9 cellular contexts compared by ENCODE assay signal in the genomic region with DNA sequence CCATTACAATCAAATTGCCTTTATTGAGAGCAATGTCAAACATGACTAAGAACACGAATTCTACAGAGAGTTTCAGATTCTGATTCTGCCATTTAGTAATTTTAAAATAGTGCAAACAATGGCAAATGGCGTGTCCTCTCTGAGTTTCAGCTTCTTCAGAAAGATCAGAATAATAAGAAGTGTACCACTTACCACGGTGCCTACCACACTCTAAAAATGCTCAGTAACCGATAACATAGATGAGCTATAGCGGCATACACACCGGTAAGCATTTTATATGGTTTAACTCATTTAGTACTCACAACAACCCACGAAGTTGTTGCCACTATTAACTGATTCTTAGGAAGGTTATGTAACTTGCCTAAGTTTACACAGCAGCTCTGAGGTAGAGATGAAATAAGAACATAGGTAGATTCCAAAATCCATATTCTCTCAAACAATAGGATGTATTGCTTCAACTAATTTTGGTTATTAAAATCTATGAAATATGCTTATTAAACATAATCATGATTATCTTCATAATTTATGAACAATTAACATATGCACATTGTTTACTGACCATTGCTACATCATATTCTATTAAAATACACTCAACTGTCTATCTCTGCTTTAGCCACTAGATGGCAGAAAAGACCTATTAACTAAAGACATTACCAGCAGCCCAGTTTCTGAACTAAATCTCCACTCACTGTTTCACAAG. TPM values are rescaled to one million over a fixed set of nuclear protein-coding genes. Genes with fewer than 3 reads are reported as not detected.
DNase-seq lines count a peak whose midpoint lies in the region; ATAC-seq and TF ChIP-seq lines count a peak whose summit lies in the region.
"Had no signal": no experiment of that assay in that cellular context is flagged by ENCODE, and none has a peak within 500 bp of the region (broad histone marks: within the 10 kb centered on the region; RNA-seq: fewer than 3 reads in every experiment).

No MANE protein-coding gene starts in this region.

- H3K9me2 ChIP-seq in hepatocyte (replicated peaks; ENCODE audit: insufficient read depth), result no peaks in the 10 kb centered on the region

- H3K9me3 ChIP-seq in adipocyte (ENCODE audit: control insufficient read depth, low read length), result no peaks in the 10 kb centered on the region
- no peaks in the 10 kb centered on the region for H3K9me3 ChIP-seq in hepatocyte (ENCODE audit: low read depth)
- H3K9me3 ChIP-seq in suprapubic skin, result no peaks in the 10 kb centered on the region

- H3K36me3 ChIP-seq in adipocyte (ENCODE audit: control insufficient read depth, insufficient read depth, low read length, severe bottlenecking) (no peaks in the 10 kb centered on the region), hepatocyte (replicated peaks; ENCODE audit: insufficient read depth, low read depth) (no peaks in the 10 kb centered on the region), suprapubic skin (no peaks in the 10 kb centered on the region)

- DNase-seq in DMS 273 (lab: John Stamatoyannopoulos, UW; ENCODE audit: unreplicated experiment) (peak; percentile 73), NCI-H2171 treated with DMSO at 0.1 percent for 48 hours (lab: John Stamatoyannopoulos, UW) (peak; percentile 78), adipocyte (ENCODE audit: low read depth) (peak; percentile 89), hepatocyte (ENCODE audit: low spot score) (peak; percentile 75), suprapubic skin (ENCODE audit: low spot score in 2 of 2) (no peak), NK-92 (lab: John Stamatoyannopoulos, UW; ENCODE audit: unreplicated experiment) (no peak)

- H3K4me3 ChIP-seq in adipocyte (ENCODE audit: low read length) (no peak overlapping the region), hepatocyte (no peak overlapping the region), suprapubic skin (no peak overlapping the region)

- H3K4me1 ChIP-seq in adipocyte (ENCODE audit: control insufficient read depth, insufficient read depth, low read length) (no peaks in the 10 kb centered on the region), hepatocyte (ENCODE audit: insufficient read depth) (no peaks in the 10 kb centered on the region), suprapubic skin (no peaks in the 10 kb centered on the region)

- no peak overlapping the region for H3K9ac ChIP-seq in adipocyte (ENCODE audit: low read length)

- H4K20me1 ChIP-seq in hepatocyte (ENCODE audit: insufficient read depth, poor library complexity, severe bottlenecking), result no peaks in the 10 kb centered on the region

- no peaks in the 10 kb centered on the region for H3K27me3 ChIP-seq in adipocyte (replicated peaks; ENCODE audit: control insufficient read depth, insufficient read depth, low read length)
- H3K27me3 ChIP-seq in hepatocyte, result no peaks in the 10 kb centered on the region
- no peaks in the 10 kb centered on the region for H3K27me3 ChIP-seq in suprapubic skin

- no peak for TF ChIP-seq EP300 in suprapubic skin (IDR thresholded peaks at IDR 0.05)

- 72% methylated on average over 7 of the region's 7 CpGs for WGBS in hepatocyte (ENCODE audit: low lambda C conversion rate, missing lambda C conversion rate)
- WGBS in suprapubic skin, result 46% methylated on average over 7 of the region's 7 CpGs

- TF ChIP-seq CTCF in hepatocyte (IDR thresholded peaks at IDR 0.05; ENCODE audit: poor library complexity), result peak; percentile 87
- peak; percentile 64 to 76 for TF ChIP-seq CTCF in suprapubic skin (IDR thresholded peaks at IDR 0.05)

- no peak overlapping the region for H3K27ac ChIP-seq in hepatocyte
- no peak overlapping the region for H3K27ac ChIP-seq in suprapubic skin

- no peak overlapping the region for H3K4me2 ChIP-seq in hepatocyte

- peak; percentile 93 for ATAC-seq in GM19328 (IDR thresholded peaks at IDR 0.05; ENCODE audit: unreplicated experiment)
- peak; percentile 93 for ATAC-seq in HG03159 (IDR thresholded peaks at IDR 0.05; ENCODE audit: unreplicated experiment)

- H2AFZ ChIP-seq in hepatocyte, result no peak overlapping the region

- no peak for TF ChIP-seq POLR2A in suprapubic skin (IDR thresholded peaks at IDR 0.05)

- no peaks in the 10 kb centered on the region for H3K79me2 ChIP-seq in hepatocyte

RNA-seq across cellular contexts. Expression of a gene that starts 38.3 kb away (rescaled TPM):
- total RNA-seq in hepatocyte (2.5 and 6.2 TPM in 2 replicates), suprapubic skin (1 to 10 TPM; 2.2 to 5.9 (median 4.0) TPM)
- polyA plus RNA-seq in hepatocyte, result 1.3 and 2.2 TPM in 2 replicates
- total RNA-seq: activated CD8-positive, alpha-beta memory T cell treated with anti-CD3 and anti-CD28 coated beads for 36 hours had no signal

Comparison
In these comparisons a context has a peak if more than half of its experiments do, and no peak if none do; other contexts are left out.
1. DNase-seq: peak in DMS 273 (single experiment), NCI-H2171 treated with DMSO at 0.1 percent for 48 hours (single experiment), adipocyte (single experiment) and hepatocyte (single experiment); none in suprapubic skin (0 of 2) and NK-92 (single experiment).